Comparison of ENCODE assay signal across 1 cellular context in the genomic region with DNA sequence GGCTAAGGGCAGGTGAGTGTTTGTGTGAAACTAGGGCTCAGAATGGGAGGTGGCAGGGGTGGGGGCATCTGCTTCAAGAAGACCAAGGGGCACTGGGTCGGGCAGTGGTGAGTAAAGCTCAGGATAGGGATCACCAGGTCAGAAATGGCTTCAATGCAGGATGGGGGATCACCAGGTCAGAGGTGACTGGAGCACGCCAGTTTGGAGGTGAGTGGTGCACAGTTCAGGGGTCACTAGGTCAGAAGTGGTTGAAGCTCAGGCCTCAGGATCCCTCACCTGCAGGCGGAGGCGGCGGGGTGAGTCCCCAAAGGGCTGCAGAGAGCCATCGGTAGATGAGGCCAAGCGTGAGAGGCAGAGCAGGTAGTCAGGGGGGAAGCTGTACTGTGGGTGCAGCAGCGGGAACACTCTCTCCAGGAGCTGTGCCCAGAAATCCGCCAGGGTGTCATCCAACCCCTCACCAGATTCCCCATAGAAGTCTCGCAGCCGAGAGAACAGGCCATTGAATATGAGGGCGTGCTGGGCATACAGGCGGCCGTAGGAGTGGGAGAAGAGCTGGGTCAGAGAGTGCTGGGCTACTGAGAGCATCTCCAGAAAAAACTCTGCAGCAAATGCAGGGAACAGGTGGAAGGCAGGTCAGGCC.
TF ChIP-seq lines count a peak whose summit lies in the region.

No MANE protein-coding gene starts in this region.

TF ChIP-seq in H1, 55 proteins besides CTCF, POLR2A, EP300 and RAD21:
- TF ChIP-seq TAF7 (optimal IDR thresholded peaks at IDR 0.05; ENCODE audit: borderline replicate concordance, low read depth, low read length) (no peak), KDM5A (IDR thresholded peaks at IDR 0.05; ENCODE audit: low read length) (no peak), POLR2AphosphoS5 (IDR thresholded peaks at IDR 0.05; ENCODE audit: low read depth, low read length) (no peak), JUND (IDR thresholded peaks at IDR 0.05; ENCODE audit: low read length) (no peak), BRCA1 (IDR thresholded peaks at IDR 0.05; ENCODE audit: low read depth, low read length) (no peak), RBBP5 (IDR thresholded peaks at IDR 0.05; ENCODE audit: borderline replicate concordance, low read depth, low read length) (no peak), ATF3 (IDR thresholded peaks at IDR 0.05; ENCODE audit: insufficient read depth, low read depth, low read length) (no peak), ASH2L (IDR thresholded peaks at IDR 0.05; ENCODE audit: low read length) (no peak), RXRA (IDR thresholded peaks at IDR 0.05; ENCODE audit: insufficient read depth, low read depth, low read length) (no peak), EGR1 (IDR thresholded peaks at IDR 0.05; ENCODE audit: borderline replicate concordance, low read depth, low read length) (no peak), CBX8 (IDR thresholded peaks at IDR 0.05; ENCODE audit: borderline replicate concordance, low read depth, low read length) (no peak), CREB1 (IDR thresholded peaks at IDR 0.05) (no peak), GTF2F1 (IDR thresholded peaks at IDR 0.05; ENCODE audit: borderline replicate concordance, low read depth, low read length) (no peak), CHD2 (IDR thresholded peaks at IDR 0.05; ENCODE audit: low read length) (no peak), BCL11A (IDR thresholded peaks at IDR 0.05; ENCODE audit: low read depth in 2 of 2, low read length in 2 of 2) (no peak), KDM1A (IDR thresholded peaks at IDR 0.05; ENCODE audit: borderline replicate concordance, low read length) (no peak), SRF (IDR thresholded peaks at IDR 0.05; ENCODE audit: low read depth, low read length) (no peak), POU5F1 (IDR thresholded peaks at IDR 0.05; ENCODE audit: low read depth, low read length) (no peak)
- TF ChIP-seq, protein P1, sequence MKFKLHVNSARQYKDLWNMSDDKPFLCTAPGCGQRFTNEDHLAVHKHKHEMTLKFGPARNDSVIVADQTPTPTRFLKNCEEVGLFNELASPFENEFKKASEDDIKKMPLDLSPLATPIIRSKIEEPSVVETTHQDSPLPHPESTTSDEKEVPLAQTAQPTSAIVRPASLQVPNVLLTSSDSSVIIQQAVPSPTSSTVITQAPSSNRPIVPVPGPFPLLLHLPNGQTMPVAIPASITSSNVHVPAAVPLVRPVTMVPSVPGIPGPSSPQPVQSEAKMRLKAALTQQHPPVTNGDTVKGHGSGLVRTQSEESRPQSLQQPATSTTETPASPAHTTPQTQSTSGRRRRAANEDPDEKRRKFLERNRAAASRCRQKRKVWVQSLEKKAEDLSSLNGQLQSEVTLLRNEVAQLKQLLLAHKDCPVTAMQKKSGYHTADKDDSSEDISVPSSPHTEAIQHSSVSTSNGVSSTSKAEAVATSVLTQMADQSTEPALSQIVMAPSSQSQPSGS (IDR thresholded peaks at IDR 0.05; ENCODE audit: low read length): no peak
